31 cellular contexts compared by ENCODE assay signal in genomic region chr20:1909097-1909496, GRCh38. TPM values are rescaled to one million over a fixed set of nuclear protein-coding genes. Genes with fewer than 3 reads are reported as not detected.
"Had no signal": no experiment of that assay in that cellular context is flagged by ENCODE, and none has a peak within 500 bp of the region (broad histone marks: within the 10 kb centered on the region; RNA-seq: fewer than 3 reads in every experiment).

No MANE protein-coding gene starts in this region.

- H3K4me3 ChIP-seq: ascending aorta, cardiac muscle cell, coronary artery, left lung, lower lobe of right lung, ovary, sigmoid colon, smooth muscle cell, thyroid gland, upper lobe of left lung, vagina had no signal

- DNase-seq: activated CD4-positive, alpha-beta T cell treated with anti-CD3 and anti-CD28 coated beads for 4 hours; activated CD4-positive, alpha-beta T cell treated with anti-CD3 and anti-CD28 coated beads, Interleukin-2, amount 50 U/mL, for 4 hours; activated effector memory CD4-positive, alpha-beta T cell treated with Interleukin-2 at 50 U/mL for 16 hours; activated naive CD4-positive, alpha-beta T cell treated with Interleukin-2 at 50 U/mL for 16 hours; activated T-cell treated with anti-CD3 and anti-CD28 coated beads for 4 hours; cerebellar nuclear complex; effector memory CD8-positive, alpha-beta T cell; erythroblast; hippocampal formation; left lung; lower lobe of right lung; ovary; sigmoid colon; stimulated activated CD4-positive, alpha-beta T cell treated with anti-CD3 and anti-CD28 coated beads, Interleukin-1b, Interleukin-23, amount 100 ng/mL, for 48 hours; stimulated activated CD4-positive, alpha-beta T cell treated with anti-CD3 and anti-CD28 coated beads, Interleukin-4, amount 100 ng/mL, for 4 hours; stimulated activated CD8-positive, alpha-beta memory T cell treated with anti-CD3 and anti-CD28 coated beads, Interleukin-4, amount 100 ng/mL, for 48 hours; stimulated activated naive CD8-positive, alpha-beta T cell treated with anti-CD3 and anti-CD28 coated beads, Interleukin-15, amount 100 ng/mL, for 72 hours; thyroid gland; upper lobe of left lung had no signal

- H3K9me3 ChIP-seq: ascending aorta, left lung, lower lobe of right lung, ovary, sigmoid colon, thyroid gland, upper lobe of left lung, vagina had no signal

- H3K4me3 Mint-ChIP-seq: activated naive CD8-positive, alpha-beta T cell; brain; effector memory CD8-positive, alpha-beta T cell; natural killer cell treated with Interleukin-12 subunit alpha and Interleukin-12 subunit beta and Interleukin-15 and Interleukin-18, amount 100 ng/mL, for 72 hours; stimulated activated memory B cell treated with anti-CD40 and anti-IgM and Interleukin-4, amounts not matched to agents 10 μg/mL and 1 μg/mL and 100 μg/mL, for 72 hours; stimulated activated naive CD8-positive, alpha-beta T cell treated with anti-CD3 and anti-CD28 coated beads, Interleukin-15, amount 100 ng/mL, for 72 hours had no signal

- H3K36me3 Mint-ChIP-seq: activated naive CD8-positive, alpha-beta T cell; natural killer cell treated with Interleukin-12 subunit alpha and Interleukin-12 subunit beta and Interleukin-15 and Interleukin-18, amount 100 ng/mL, for 72 hours had no signal

- H3K27ac Mint-ChIP-seq: activated naive CD8-positive, alpha-beta T cell; effector memory CD8-positive, alpha-beta T cell; natural killer cell treated with Interleukin-12 subunit alpha and Interleukin-12 subunit beta and Interleukin-15 and Interleukin-18, amount 100 ng/mL, for 72 hours; progenitor cell of endocrine pancreas; stimulated activated memory B cell treated with anti-CD40 and anti-IgM and Interleukin-4, amounts not matched to agents 10 μg/mL and 1 μg/mL and 100 μg/mL, for 72 hours; stimulated activated naive CD8-positive, alpha-beta T cell treated with anti-CD3 and anti-CD28 coated beads, Interleukin-15, amount 100 ng/mL, for 72 hours had no signal

- ATAC-seq: effector memory CD8-positive, alpha-beta T cell; left lung; lower lobe of right lung; stimulated activated memory B cell treated with anti-CD40 and anti-IgM and Interleukin-4, amounts not matched to agents 10 μg/mL and 1 μg/mL and 100 μg/mL, for 72 hours; stimulated activated naive CD8-positive, alpha-beta T cell treated with anti-CD3 and anti-CD28 coated beads, Interleukin-15, amount 100 ng/mL, for 72 hours had no signal

- H3K27me3 Mint-ChIP-seq: brain; progenitor cell of endocrine pancreas; stimulated activated memory B cell treated with anti-CD40 and anti-IgM and Interleukin-4, amounts not matched to agents 10 μg/mL and 1 μg/mL and 100 μg/mL, for 72 hours had no signal

- H3K27me3 ChIP-seq: ascending aorta, cardiac muscle cell, ovary, sigmoid colon, thyroid gland, upper lobe of left lung, vagina had no signal

- H3K4me1 ChIP-seq: thyroid gland had no signal

- H3K27ac ChIP-seq: ascending aorta, cardiac muscle cell, coronary artery, left lung, lower lobe of right lung, ovary, sigmoid colon, thyroid gland, upper lobe of left lung, vagina, VCaP had no signal

- H3K4me2 ChIP-seq: smooth muscle cell had no signal

- H3K36me3 ChIP-seq: ovary, thyroid gland, vagina had no signal

- H3K9me3 Mint-ChIP-seq: brain; effector memory CD8-positive, alpha-beta T cell; natural killer cell treated with Interleukin-12 subunit alpha and Interleukin-12 subunit beta and Interleukin-15 and Interleukin-18, amount 100 ng/mL, for 72 hours; stimulated activated memory B cell treated with anti-CD40 and anti-IgM and Interleukin-4, amounts not matched to agents 10 μg/mL and 1 μg/mL and 100 μg/mL, for 72 hours; stimulated activated naive CD8-positive, alpha-beta T cell treated with anti-CD3 and anti-CD28 coated beads, Interleukin-15, amount 100 ng/mL, for 72 hours had no signal

RNA-seq across cellular contexts. Expression of gene SIRPA, which starts 13.9 kb away (rescaled TPM):
- total RNA-seq: T-helper 1 cell treated with Interleukin-12 subunit alpha and Interleukin-12 subunit beta and Interleukin-4 antibody, amounts not matched to agents 30 ng/mL and 1 ng/mL, for 36 hours had no signal
